9 cellular contexts compared by ENCODE assay signal in genomic region chr9:136712690-136713554, GRCh38. TPM values are rescaled to one million over a fixed set of nuclear protein-coding genes. Genes with fewer than 3 reads are reported as not detected.
DNase-seq lines count a peak whose midpoint lies in the region; TF ChIP-seq lines count a peak whose summit lies in the region.
"Had no signal": no experiment of that assay in that cellular context is flagged by ENCODE, and none has a peak within 500 bp of the region (broad histone marks: within the 10 kb centered on the region; RNA-seq: fewer than 3 reads in every experiment).

No MANE protein-coding gene starts in this region.

- no peak for TF ChIP-seq POLR2A in sigmoid colon (IDR thresholded peaks at IDR 0.05)

- 20% methylated on average over 24 of the region's 57 CpGs for WGBS in hepatocyte (ENCODE audit: low lambda C conversion rate, missing lambda C conversion rate)
- 8 to 10% methylated on average over 57 of the region's 57 CpGs for WGBS in sigmoid colon, 2 donors

- H3K9me3 ChIP-seq in hepatocyte (ENCODE audit: low read depth) (no peaks in the 10 kb centered on the region), sigmoid colon (no peaks in the 10 kb centered on the region)

- H3K9me2 ChIP-seq in hepatocyte (replicated peaks; ENCODE audit: insufficient read depth) = no peaks in the 10 kb centered on the region

- H3K27ac ChIP-seq in hepatocyte (no peak overlapping the region), sigmoid colon (peak overlapping the region; percentile 66 to 76 (median 74))

- H3K4me2 ChIP-seq in hepatocyte = peak overlapping the region; percentile 96

- H3K4me3 ChIP-seq in WI38 (ENCODE audit: low read depth, low read length) (peak overlapping the region; percentile 17; the same call in 1 of the 2 replicates), hepatocyte (peak overlapping the region; percentile 91), sigmoid colon (peak overlapping the region; percentile 51 to 70 (median 61))

- H3K79me2 ChIP-seq in hepatocyte = peaks cover 34% of the 10 kb centered on the region

- peak; percentile 23 for DNase-seq in ELF-1 (ENCODE audit: low read depth, low spot score)
- peak; percentile 10 for DNase-seq in hepatocyte (ENCODE audit: low spot score)
- DNase-seq in sigmoid colon = no peak
- DNase-seq in NCI-H2029 (lab: John Stamatoyannopoulos, UW) = no peak
- no peak for DNase-seq in activated CD8-positive, alpha-beta memory T cell treated with anti-CD3 and anti-CD28 coated beads, Interleukin-2, amount 50 U/mL, for 4 hours
- no peak for DNase-seq in hepatic stellate cell (ENCODE audit: low spot score)
- no peak for DNase-seq in kidney tubule cell (ENCODE audit: low spot score)

- peak overlapping the region; percentile 78 for H2AFZ ChIP-seq in hepatocyte

- intact Hi-C loops in sigmoid colon (cut with DNase I) = no loop called here

- H4K20me1 ChIP-seq in hepatocyte (ENCODE audit: insufficient read depth, poor library complexity, severe bottlenecking) = no peaks in the 10 kb centered on the region

- TF ChIP-seq CTCF in WI38 (IDR thresholded peaks at IDR 0.05; ENCODE audit: low read depth, low read length) = no peak
- TF ChIP-seq CTCF in hepatocyte (IDR thresholded peaks at IDR 0.05; ENCODE audit: poor library complexity) = no peak
- no peak for TF ChIP-seq CTCF in sigmoid colon (IDR thresholded peaks at IDR 0.05)

- H3K36me3 ChIP-seq in hepatocyte (replicated peaks; ENCODE audit: insufficient read depth, low read depth) = no peaks in the 10 kb centered on the region
- H3K36me3 ChIP-seq in sigmoid colon = no peaks in the 10 kb centered on the region

- H3K27me3 ChIP-seq in hepatocyte (no peaks in the 10 kb centered on the region), sigmoid colon (peaks cover 0 to 20% (median 20%) of the 10 kb centered on the region in 3 donors)

- no peak for TF ChIP-seq EP300 in sigmoid colon (IDR thresholded peaks at IDR 0.05)

- H3K4me1 ChIP-seq in hepatocyte (ENCODE audit: insufficient read depth) = peaks cover 25% of the 10 kb centered on the region
- H3K4me1 ChIP-seq in sigmoid colon = peaks cover 0 to 23% (median 20%) of the 10 kb centered on the region in 4 donors

RNA-seq across cellular contexts. Expression of gene DIPK1B, which starts 0.6 kb away (rescaled TPM):
- total RNA-seq in hepatocyte (31.7 and 33.3 TPM in 2 replicates), sigmoid colon (10 to 100 TPM in 3 of 4 donors, 1 to 10 TPM in 1; 9.6 to 18.3 (median 14.3) TPM)
- polyA plus RNA-seq in hepatocyte (39.4 and 47.3 TPM in 2 replicates), sigmoid colon (1 to 10 TPM in 1 of 3 donors, under 1 TPM in 2; 0.23 to 6.5 (median 0.60) TPM)

RNA-seq across cellular contexts. Expression of gene AGPAT2, which starts 25.7 kb away (rescaled TPM):
- total RNA-seq in hepatocyte (125 and 136 TPM in 2 replicates), sigmoid colon (10 to 100 TPM; 28.0 to 62.4 (median 33.7) TPM)
- polyA plus RNA-seq in hepatocyte (242 and 249 TPM in 2 replicates), sigmoid colon (100 to 1,000 TPM in 2 of 3 donors, 10 to 100 TPM in 1; 92.5 to 345 (median 181) TPM)

RNA-seq across cellular contexts. Expression of gene LCN10, which starts 29.8 kb away (rescaled TPM):
- total RNA-seq in hepatocyte = not detected in 2 replicates
- polyA plus RNA-seq in hepatocyte = not detected in 2 replicates
- 1 to 10 TPM; 1.5 to 6.4 (median 2.1) TPM for total RNA-seq in sigmoid colon
- polyA plus RNA-seq in sigmoid colon = 1 to 10 TPM; 1.2 to 9.2 (median 1.8) TPM
- total RNA-seq: H4 had no signal

RNA-seq across cellular contexts. Expression of gene LCN6, which starts 35.4 kb away (rescaled TPM):
- total RNA-seq in hepatocyte (not detected in 2 replicates), sigmoid colon (10 to 100 TPM in 1 of 4 donors, 1 to 10 TPM in 3; 1.2 to 19.1 (median 8.1) TPM)
- polyA plus RNA-seq in hepatocyte (not detected in 2 replicates), sigmoid colon (1 to 10 TPM; 2.3 to 5.9 (median 4.2) TPM)
- total RNA-seq: H4 had no signal

RNA-seq across cellular contexts. Expression of gene LCN8, which starts 45.1 kb away (rescaled TPM):
- total RNA-seq in hepatocyte = not detected in 2 replicates
- polyA plus RNA-seq in hepatocyte = not detected in 2 replicates
- total RNA-seq in sigmoid colon = not detected
- polyA plus RNA-seq in sigmoid colon = under 1 TPM in 1 of 3 donors, not detected in 2; 0.04 TPM
- total RNA-seq: H4 had no signal

Comparison
In these comparisons a context has a peak if more than half of its experiments do, and no peak if none do; other contexts are left out.
1. DNase-seq: peak in ELF-1 (single experiment) and hepatocyte (single experiment); none in sigmoid colon (single experiment), NCI-H2029 (single experiment), activated CD8-positive, alpha-beta memory T cell treated with anti-CD3 and anti-CD28 coated beads, Interleukin-2, amount 50 U/mL, for 4 hours (single experiment), hepatic stellate cell (single experiment) and kidney tubule cell (single experiment).
2. H3K4me3 ChIP-seq: peak in every context shown above with its lines; median percentile 91 in hepatocyte; 61 in sigmoid colon; 17 in WI38.